24 cellular contexts compared by ENCODE assay signal in genomic region chr1:232900818-232901217, GRCh38. TPM values are rescaled to one million over a fixed set of nuclear protein-coding genes. Genes with fewer than 3 reads are reported as not detected.
A peak's percentile ranks its signal among the peaks of the same experiment; 100 is the strongest.
DNase-seq lines count a peak whose midpoint lies in the region; ATAC-seq, FAIRE-seq and TF ChIP-seq lines count a peak whose summit lies in the region.
"Had no signal": no experiment of that assay in that cellular context is flagged by ENCODE, and none has a peak within 500 bp of the region (broad histone marks: within the 10 kb centered on the region; RNA-seq: fewer than 3 reads in every experiment).

No MANE protein-coding gene starts in this region.

- H3K4me1 ChIP-seq in right cardiac atrium (ENCODE audit: control insufficient read depth, insufficient read depth, low read length) (peaks cover 3% of the 10 kb centered on the region), colonic mucosa (peaks cover 11% of the 10 kb centered on the region), pancreas (no peaks in the 10 kb centered on the region)
- H3K4me1 ChIP-seq: tibial nerve had no signal

- H3K9me3 ChIP-seq in right cardiac atrium (ENCODE audit: control insufficient read depth, low read length): no peaks in the 10 kb centered on the region
- H3K9me3 ChIP-seq in colonic mucosa: no peaks in the 10 kb centered on the region
- no peaks in the 10 kb centered on the region for H3K9me3 ChIP-seq in pancreas
- H3K9me3 ChIP-seq: heart left ventricle, tibial nerve had no signal

- no peak for TF ChIP-seq CTCF in colonic mucosa (IDR thresholded peaks at IDR 0.05)
- no peak for TF ChIP-seq CTCF in pancreas (IDR thresholded peaks at IDR 0.05)

- ATAC-seq in left ventricle myocardium superior (peak; percentile 41), right cardiac atrium (no peak), pancreas (peak in 3 of 4 donors; percentile 18 to 34 (median 29)), SK-N-SH treated with all-trans-retinoic acid at 6 μM for 48 hours (no peak)
- ATAC-seq: activated CD4-positive, CD25-positive, alpha-beta regulatory T cell treated with anti-CD3 and anti-CD28 coated beads, Interleukin-2, amount 50 U/mL, for 24 hours had no signal

- no peak overlapping the region for H3K4me3 ChIP-seq in right cardiac atrium (ENCODE audit: low read length)
- no peak overlapping the region for H3K4me3 ChIP-seq in colonic mucosa
- H3K4me3 ChIP-seq in pancreas: no peak overlapping the region
- H3K4me3 ChIP-seq: dorsolateral prefrontal cortex, heart left ventricle, tibial nerve had no signal

- FAIRE-seq in pancreas (lab: Jason Lieb, UNC): no peak

- H3K36me3 ChIP-seq in colonic mucosa: no peaks in the 10 kb centered on the region
- H3K36me3 ChIP-seq in pancreas: no peaks in the 10 kb centered on the region
- H3K36me3 ChIP-seq: heart left ventricle, tibial nerve had no signal

- H3K27ac ChIP-seq in right cardiac atrium (ENCODE audit: low read length): no peak overlapping the region
- H3K27ac ChIP-seq in colonic mucosa: peak overlapping the region; percentile 64
- H3K27ac ChIP-seq in pancreas: peak overlapping the region in 3 of 4 donors; percentile 10 to 54 (median 51)
- H3K27ac ChIP-seq: C4-2B, dorsolateral prefrontal cortex, heart left ventricle, RWPE1 had no signal

- intact Hi-C loops in left ventricle myocardium superior (cut with micrococcal nuclease): no loop called here
- intact Hi-C loops in right cardiac atrium (cut with DNase I): no loop called here
- intact Hi-C loops in colonic mucosa (cut with DNase I): loop anchor here (10.0 kb wide), 1 partner anchor 266 kb away; the partner anchor contains the start of gene SIPA1L2
- intact Hi-C loops in pancreas (cut with DNase I): no loop called here

- peak overlapping the region in 1 of 2 donors; percentile 68 for H3K9ac ChIP-seq in colonic mucosa (ENCODE audit: low read depth in 2 of 2, low read length in 2 of 2)

- WGBS in right cardiac atrium: 45% methylated on average over 10 of the region's 10 CpGs
- 48 to 56% methylated on average over 10 of the region's 10 CpGs for WGBS in pancreas, 2 donors

- H3K27me3 ChIP-seq in right cardiac atrium (ENCODE audit: control insufficient read depth, insufficient read depth): no peaks in the 10 kb centered on the region
- no peaks in the 10 kb centered on the region for H3K27me3 ChIP-seq in colonic mucosa
- H3K27me3 ChIP-seq in pancreas: peaks cover 0 to under 1% (median 0%) of the 10 kb centered on the region in 4 donors
- H3K27me3 ChIP-seq: dorsolateral prefrontal cortex, heart left ventricle, tibial nerve had no signal

- DNase-seq in left ventricle myocardium superior (peak; percentile 32), right cardiac atrium (no peak), colonic mucosa (no peak), pancreas (no peak), cerebellar nuclear complex (lab: John Stamatoyannopoulos, UW) (no peak), HPDE6-E6E7 (ENCODE audit: extremely low spot score) (no peak)
- no peak for DNase-seq in activated CD8-positive, alpha-beta memory T cell treated with anti-CD3 and anti-CD28 coated beads, Interleukin-2, amount 50 U/mL, for 48 hours
- DNase-seq: activated naive CD4-positive, alpha-beta T cell treated with anti-CD3 and anti-CD28 coated beads for 36 hours; activated T-cell treated with anti-CD3 and anti-CD28 coated beads, Interleukin-2, amount 50 U/mL, for 24 hours; amygdala; caudate nucleus; dorsolateral prefrontal cortex; H9; IMR-90; NCI-H1436; NCI-H2171; NCI-H526 treated with DMSO at 0.1 percent for 48 hours; nucleus accumbens had no signal

TF ChIP-seq in SK-N-SH treated with all-trans-retinoic acid at 6 μM for 48 hours, 23 proteins besides CTCF, POLR2A, EP300 and RAD21:
- TF ChIP-seq ZNF70 (CRISPR knock-in tag; IDR thresholded peaks at IDR 0.05) (no peak), TCF4 (CRISPR knock-in tag; IDR thresholded peaks at IDR 0.05; ENCODE audit: borderline replicate concordance) (no peak), RARB (CRISPR knock-in tag; IDR thresholded peaks at IDR 0.05) (no peak)

RNA-seq across cellular contexts. Expression of gene NTPCR, which starts 49.6 kb away (rescaled TPM):
- total RNA-seq in left ventricle myocardium superior (52.2 TPM), right cardiac atrium (10 to 100 TPM; 55.7 to 67.5 (median 56.8) TPM), colonic mucosa (10 to 100 TPM; 57.0 to 64.8 TPM), pancreas (10 to 100 TPM in 5 of 6 donors, 1 to 10 TPM in 1; 10.0 to 24.6 (median 19.1) TPM)
- polyA plus RNA-seq in right cardiac atrium (114 TPM), pancreas (10 to 100 TPM; 23.0 to 40.6 TPM)

Comparison
In these comparisons a context has a peak if more than half of its experiments do, and no peak if none do; other contexts are left out.
1. ATAC-seq: peak in left ventricle myocardium superior (single experiment) and pancreas (3 of 4); none in right cardiac atrium (0 of 2) and SK-N-SH treated with all-trans-retinoic acid at 6 μM for 48 hours (single experiment).